14 cellular contexts compared by ENCODE assay signal in the genomic region with DNA sequence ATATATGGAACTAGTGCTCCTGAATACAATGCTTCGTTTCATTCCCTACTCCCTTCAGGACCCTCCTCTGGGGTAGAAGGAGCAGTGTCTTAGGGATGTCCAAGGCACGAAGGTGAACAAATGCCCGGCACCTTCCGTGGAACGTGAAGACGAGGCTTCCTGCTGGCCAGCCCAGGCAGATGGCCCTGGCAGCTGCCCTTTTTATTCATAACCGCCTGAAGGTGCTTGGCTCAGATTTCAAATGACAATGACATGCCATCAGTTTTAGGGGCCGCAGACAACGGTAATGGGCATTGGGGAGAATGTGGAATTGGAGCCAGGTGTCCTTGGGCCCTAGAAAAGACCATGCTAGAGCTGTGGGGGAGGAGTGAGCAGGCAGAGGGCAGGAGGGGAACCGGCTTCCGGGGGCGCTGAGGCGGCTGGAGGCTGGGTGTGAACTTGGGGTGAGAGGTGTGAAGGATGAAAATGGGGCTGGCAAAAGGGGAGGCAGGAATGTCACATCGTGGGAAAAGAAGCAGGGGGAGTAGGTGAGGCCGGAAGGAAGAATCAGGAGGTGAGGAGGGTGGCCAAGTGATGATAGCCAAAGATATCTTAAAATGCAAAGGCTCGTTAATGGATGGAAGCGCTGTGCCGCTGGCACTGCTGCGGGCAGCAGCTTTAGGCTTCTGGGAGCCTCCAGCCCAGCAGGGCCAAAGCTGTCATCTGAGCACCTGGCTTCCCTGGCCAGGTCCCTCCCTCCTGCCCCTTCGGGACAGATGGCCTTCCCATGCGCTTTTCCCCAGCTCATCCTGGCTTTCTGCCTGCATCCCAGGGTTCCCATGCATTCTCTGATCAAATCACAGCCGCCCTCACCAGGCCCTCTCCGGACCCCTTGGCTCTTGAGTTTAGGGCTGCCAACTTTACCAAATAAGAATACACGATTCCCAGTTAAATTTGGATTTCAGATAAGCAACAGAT.
"Had no signal": no experiment of that assay in that cellular context is flagged by ENCODE, and none has a peak within 500 bp of the region (broad histone marks: within the 10 kb centered on the region; RNA-seq: fewer than 3 reads in every experiment).

No MANE protein-coding gene starts in this region.

- H3K4me3 ChIP-seq: breast epithelium, smooth muscle cell, thyroid gland, vagina had no signal

- H3K27ac Mint-ChIP-seq: activated CD4-positive, alpha-beta memory T cell treated with anti-CD3 and anti-CD28 coated beads for 36 hours; activated naive CD8-positive, alpha-beta T cell treated with anti-CD3 and anti-CD28 coated beads, Interleukin-2, amount 10 ng/mL, durations not matched to agents 7 days and 5 days had no signal

- H3K27me3 ChIP-seq: breast epithelium, foreskin keratinocyte, thyroid gland, vagina had no signal

- DNase-seq: activated CD4-positive, alpha-beta memory T cell treated with anti-CD3 and anti-CD28 coated beads for 36 hours; activated CD4-positive, CD25-positive, alpha-beta regulatory T cell treated with anti-CD3 and anti-CD28 coated beads, Interleukin-2, amount 50 U/mL, for 72 hours; activated gamma-delta T cell; activated naive CD8-positive, alpha-beta T cell treated with anti-CD3 and anti-CD28 coated beads, Interleukin-2, amount 10 ng/mL, durations not matched to agents 7 days and 5 days; activated T-cell treated with anti-CD3 and anti-CD28 coated beads, Interleukin-2, amount 50 U/mL, for 48 hours; anterior cingulate cortex; foreskin keratinocyte; left ventricle myocardium superior; mesenchymal stem cell; right cardiac atrium; thyroid gland had no signal

- H3K36me3 Mint-ChIP-seq: activated CD4-positive, alpha-beta memory T cell treated with anti-CD3 and anti-CD28 coated beads for 36 hours; activated naive CD8-positive, alpha-beta T cell treated with anti-CD3 and anti-CD28 coated beads, Interleukin-2, amount 10 ng/mL, durations not matched to agents 7 days and 5 days had no signal

- H3K36me3 ChIP-seq: breast epithelium, thyroid gland, vagina had no signal

- H3K9me3 Mint-ChIP-seq: activated CD4-positive, alpha-beta memory T cell treated with anti-CD3 and anti-CD28 coated beads for 36 hours; activated naive CD8-positive, alpha-beta T cell treated with anti-CD3 and anti-CD28 coated beads, Interleukin-2, amount 10 ng/mL, durations not matched to agents 7 days and 5 days had no signal

- H3K4me3 Mint-ChIP-seq: activated CD4-positive, alpha-beta memory T cell treated with anti-CD3 and anti-CD28 coated beads for 36 hours; activated naive CD8-positive, alpha-beta T cell treated with anti-CD3 and anti-CD28 coated beads, Interleukin-2, amount 10 ng/mL, durations not matched to agents 7 days and 5 days had no signal

- ATAC-seq: foreskin keratinocyte, left ventricle myocardium superior, right cardiac atrium had no signal

- H3K9me3 ChIP-seq: breast epithelium, thyroid gland, vagina had no signal

- H3K4me1 ChIP-seq: thyroid gland had no signal

- H3K27ac ChIP-seq: breast epithelium, foreskin keratinocyte, thyroid gland, vagina had no signal
